8 cellular contexts compared by ENCODE assay signal in the genomic region with DNA sequence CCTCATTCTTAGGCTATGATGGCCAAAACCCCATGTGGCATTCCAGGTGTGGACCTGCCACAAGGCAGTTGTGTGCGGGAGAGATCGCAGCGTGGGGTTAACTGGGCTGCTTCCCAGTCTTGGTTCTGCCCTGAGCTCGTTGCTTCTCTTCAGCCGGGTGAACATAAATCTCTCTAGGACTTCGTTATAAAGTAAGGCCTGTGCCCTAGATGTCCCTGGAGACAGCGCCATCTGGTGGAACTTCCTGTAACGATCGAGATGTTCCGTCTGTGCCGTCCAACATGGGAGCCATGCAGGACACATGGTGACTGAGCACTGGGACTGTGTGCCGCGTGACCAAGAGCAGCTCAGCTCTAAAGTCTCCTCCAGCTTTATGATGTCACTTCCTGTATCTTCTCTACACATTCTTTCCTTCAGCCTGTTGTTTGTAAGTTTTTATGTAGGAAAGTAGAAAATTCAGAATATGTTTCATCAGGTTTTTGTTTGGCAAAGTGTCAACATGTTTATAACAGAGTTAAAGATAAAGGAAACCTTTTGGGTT. TPM values are rescaled to one million over a fixed set of nuclear protein-coding genes. Genes with fewer than 3 reads are reported as not detected.
DNase-seq lines count a peak whose midpoint lies in the region; ATAC-seq and TF ChIP-seq lines count a peak whose summit lies in the region.

No MANE protein-coding gene starts in this region.

- no peaks in the 10 kb centered on the region for H3K9me3 ChIP-seq in thoracic aorta

- no peak overlapping the region for H3K27ac ChIP-seq in thoracic aorta

- TF ChIP-seq CTCF in fibroblast of mammary gland (conservative IDR thresholded peaks at IDR 0.05; ENCODE audit: control insufficient read depth, insufficient read depth, low read depth, low read length) (peak; percentile 68), thoracic aorta (IDR thresholded peaks at IDR 0.05) (peak; percentile 63)

- no peaks in the 10 kb centered on the region for H3K27me3 ChIP-seq in thoracic aorta (replicated peaks; ENCODE audit: insufficient read depth)

- peak; percentile 43 for DNase-seq in DMS153 (lab: John Stamatoyannopoulos, UW)
- peak; percentile 74 for DNase-seq in Jurkat, Clone E6-1 (ENCODE audit: low read depth, low spot score)
- peak; percentile 98 for DNase-seq in OCI-M1 (lab: John Stamatoyannopoulos, UW)
- peak; percentile 59 for DNase-seq in activated T-cell treated with anti-CD3 and anti-CD28 coated beads, Interleukin-2, amount 50 U/mL, for 1 hour
- DNase-seq in fibroblast of mammary gland (ENCODE audit: low read depth): peak; percentile 86
- peak in 47 of 56 donors; percentile 4 to 79 (median 39) for DNase-seq in nucleus accumbens (lab: John Stamatoyannopoulos, UW)
- DNase-seq in thoracic aorta (ENCODE audit: low spot score): peak; percentile 46

- ATAC-seq in GM21526 (IDR thresholded peaks at IDR 0.05; ENCODE audit: low FRiP score, unreplicated experiment): peak; percentile 89
- peak; percentile 83 for ATAC-seq in thoracic aorta (ENCODE audit: insufficient number of reproducible peaks, low FRiP score, low read depth)

- H3K36me3 ChIP-seq in thoracic aorta: no peaks in the 10 kb centered on the region

- H3K4me1 ChIP-seq in thoracic aorta (ENCODE audit: control insufficient read depth in 1 of 2, low read depth in 2 of 2): peaks cover 0 to 2% of the 10 kb centered on the region in 2 donors

- no peak overlapping the region for H3K4me3 ChIP-seq in Jurkat, Clone E6-1 (ENCODE audit: low read length)
- H3K4me3 ChIP-seq in fibroblast of mammary gland (ENCODE audit: control insufficient read depth, low read depth, low read length) (no peak overlapping the region), thoracic aorta (no peak overlapping the region)

RNA-seq across cellular contexts. Expression of a gene that starts 26.8 kb away (rescaled TPM):
- polyA plus RNA-seq in Jurkat, Clone E6-1 (2012; ENCODE audit: insufficient read depth, insufficient read length): 32.9 TPM
- total RNA-seq in thoracic aorta: 10 to 100 TPM in 1 of 2 donors, 1 to 10 TPM in 1; 2.4 to 11.4 TPM

RNA-seq across cellular contexts. Expression of a gene that starts 54.5 kb away (rescaled TPM):
- polyA plus RNA-seq in Jurkat, Clone E6-1 (2012; ENCODE audit: insufficient read depth, insufficient read length): not detected
- total RNA-seq in thoracic aorta: 1 to 10 TPM; 3.7 to 7.3 TPM

Comparison
In these comparisons a context has a peak if more than half of its experiments do, and no peak if none do; other contexts are left out.
1. DNase-seq: peak in every context shown above with its lines; median percentile 98 in OCI-M1; 86 in fibroblast of mammary gland; 74 in Jurkat, Clone E6-1; 59 in activated T-cell treated with anti-CD3 and anti-CD28 coated beads, Interleukin-2, amount 50 U/mL, for 1 hour; 46 in thoracic aorta; 43 in DMS153; 39 in nucleus accumbens.